1 cellular context compared by ENCODE assay signal in the genomic region with DNA sequence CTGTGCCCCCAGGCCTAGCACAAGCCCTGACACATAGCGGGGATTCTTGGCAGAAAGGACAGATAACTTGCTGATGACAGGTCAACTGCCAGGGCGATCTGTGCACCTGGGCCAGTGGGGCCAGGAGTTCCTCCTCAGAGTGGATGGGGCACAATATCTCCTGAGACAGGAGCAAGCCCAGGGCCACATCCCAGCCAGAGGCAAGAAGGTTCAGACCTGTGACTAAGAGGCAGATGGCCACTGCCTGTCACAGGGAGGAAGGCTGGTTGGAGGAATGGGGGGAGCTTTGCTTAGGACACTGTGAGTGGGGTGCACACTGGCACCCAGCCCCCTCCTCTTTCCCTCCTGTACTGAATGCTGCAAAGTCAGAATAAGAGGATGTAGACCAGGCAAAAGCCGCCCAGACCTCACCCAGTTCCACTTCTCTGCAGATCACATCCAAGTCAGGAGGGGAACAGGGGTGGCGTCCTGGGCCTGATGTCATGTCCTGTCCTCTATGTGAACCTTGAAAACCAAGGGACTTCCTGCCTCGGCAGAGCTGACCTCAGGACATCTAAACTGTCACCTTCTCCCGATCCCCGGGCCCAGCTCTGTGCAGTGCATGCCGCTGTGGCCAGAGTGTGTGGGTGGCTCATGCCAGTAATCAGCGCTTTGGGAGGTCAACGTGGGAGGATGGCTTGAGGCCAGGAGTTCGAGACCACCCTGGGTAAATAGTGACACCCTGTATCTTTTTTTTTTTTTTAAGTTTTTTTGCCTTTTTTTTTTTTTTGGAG.
TF ChIP-seq lines count a peak whose summit lies in the region.

No MANE protein-coding gene starts in this region.

TF ChIP-seq in K562, 482 proteins besides CTCF, POLR2A, EP300 and RAD21 (continued from another document and continues in another):
- TF ChIP-seq, protein P1, sequence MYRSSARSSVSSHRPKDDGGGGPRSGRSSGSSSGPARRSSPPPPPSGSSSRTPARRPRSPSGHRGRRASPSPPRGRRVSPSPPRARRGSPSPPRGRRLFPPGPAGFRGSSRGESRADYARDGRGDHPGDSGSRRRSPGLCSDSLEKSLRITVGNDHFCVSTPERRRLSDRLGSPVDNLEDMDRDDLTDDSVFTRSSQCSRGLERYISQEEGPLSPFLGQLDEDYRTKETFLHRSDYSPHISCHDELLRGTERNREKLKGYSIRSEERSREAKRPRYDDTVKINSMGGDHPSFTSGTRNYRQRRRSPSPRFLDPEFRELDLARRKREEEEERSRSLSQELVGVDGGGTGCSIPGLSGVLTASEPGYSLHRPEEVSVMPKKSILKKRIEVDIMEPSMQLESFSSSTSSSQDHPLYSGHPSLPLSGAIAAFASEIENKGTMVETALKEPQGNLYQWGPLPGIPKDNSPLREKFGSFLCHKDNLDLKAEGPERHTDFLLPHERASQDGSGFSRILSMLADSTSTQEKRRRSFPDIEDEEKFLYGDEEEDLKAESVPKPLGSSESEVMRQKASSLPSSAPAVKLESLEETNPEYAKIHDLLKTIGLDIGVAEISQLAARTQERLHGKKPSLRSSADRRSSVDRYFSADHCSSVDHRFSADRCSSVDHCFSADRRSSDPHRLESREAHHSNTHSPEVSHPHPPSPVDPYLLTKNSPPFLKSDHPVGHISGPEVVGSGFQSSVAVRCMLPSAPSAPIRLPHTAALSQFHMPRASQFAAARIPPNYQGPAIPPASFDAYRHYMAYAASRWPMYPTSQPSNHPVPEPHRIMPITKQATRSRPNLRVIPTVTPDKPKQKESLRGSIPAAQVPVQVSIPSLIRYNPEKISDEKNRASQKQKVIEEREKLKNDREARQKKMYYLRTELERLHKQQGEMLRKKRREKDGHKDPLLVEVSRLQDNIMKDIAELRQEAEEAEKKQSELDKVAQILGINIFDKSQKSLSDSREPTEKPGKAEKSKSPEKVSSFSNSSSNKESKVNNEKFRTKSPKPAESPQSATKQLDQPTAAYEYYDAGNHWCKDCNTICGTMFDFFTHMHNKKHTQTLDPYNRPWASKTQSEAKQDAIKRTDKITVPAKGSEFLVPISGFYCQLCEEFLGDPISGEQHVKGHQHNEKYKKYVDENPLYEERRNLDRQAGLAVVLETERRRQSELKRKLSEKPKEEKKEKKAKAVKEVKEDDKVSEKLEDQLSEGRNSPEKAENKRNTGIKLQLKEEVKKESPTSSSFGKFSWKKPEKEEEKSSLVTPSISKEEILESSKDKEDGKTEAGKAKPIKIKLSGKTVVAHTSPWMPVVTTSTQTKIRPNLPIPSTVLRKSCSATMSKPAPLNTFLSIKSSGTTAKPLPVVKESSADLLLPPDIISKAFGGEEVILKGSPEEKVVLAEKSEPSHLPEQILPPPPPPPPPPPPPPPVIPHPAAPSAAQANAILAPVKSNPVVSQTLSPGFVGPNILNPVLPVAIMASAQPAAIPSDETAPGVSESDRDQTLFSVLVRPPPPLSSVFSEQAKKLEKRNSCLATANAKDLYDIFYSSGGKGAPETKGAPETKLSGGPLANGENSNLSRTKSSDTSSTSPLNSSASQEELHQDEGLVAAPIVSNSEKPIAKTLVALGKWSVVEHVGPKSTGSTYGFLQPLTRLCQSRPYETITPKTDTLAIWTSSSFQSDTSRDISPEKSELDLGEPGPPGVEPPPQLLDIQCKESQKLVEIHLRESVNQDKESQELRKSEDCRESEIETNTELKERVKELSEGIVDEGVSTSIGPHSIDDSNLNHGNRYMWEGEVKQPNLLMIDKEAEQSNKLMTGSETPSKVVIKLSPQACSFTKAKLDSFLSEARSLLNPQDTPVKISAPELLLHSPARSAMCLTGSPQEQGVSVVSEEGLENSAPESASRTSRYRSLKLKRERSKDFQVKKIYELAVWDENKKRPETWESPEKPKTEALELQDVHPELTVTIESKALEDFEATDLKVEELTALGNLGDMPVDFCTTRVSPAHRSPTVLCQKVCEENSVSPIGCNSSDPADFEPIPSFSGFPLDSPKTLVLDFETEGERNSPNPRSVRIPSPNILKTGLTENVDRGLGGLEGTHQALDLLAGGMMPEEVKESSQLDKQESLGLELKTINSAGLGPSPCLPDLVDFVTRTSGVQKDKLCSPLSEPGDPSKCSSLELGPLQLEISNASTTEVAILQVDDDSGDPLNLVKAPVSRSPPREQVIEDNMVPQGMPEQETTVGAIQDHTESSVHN (IDR thresholded peaks at IDR 0.05; ENCODE audit: borderline replicate concordance in 1 of 2, low read depth in 1 of 2), result 0 out of 4 replicates have a peak, but pooled peaks of 1 of the 2 experiments have one; percentile 42
- TF ChIP-seq NCOA4 (IDR thresholded peaks at IDR 0.05; ENCODE audit: partially characterized antibody) (no peak), FOXP1 (CRISPR knock-in tag; IDR thresholded peaks at IDR 0.05) (no peak), MTA3 (IDR thresholded peaks at IDR 0.05; ENCODE audit: borderline replicate concordance) (0 out of 2 replicates have a peak, but pooled peaks have one; percentile 55), ZNF398 (CRISPR knock-in tag; IDR thresholded peaks at IDR 0.05) (no peak), ZNF239 (CRISPR knock-in tag; IDR thresholded peaks at IDR 0.05) (no peak), POLR2AphosphoS5 (IDR thresholded peaks at IDR 0.05; ENCODE audit: control insufficient read depth, insufficient read depth, low read depth, low read length) (peak; percentile 77), RFX7 (CRISPR knock-in tag; IDR thresholded peaks at IDR 0.05) (no peak), GABPA (tag; conservative IDR thresholded peaks at IDR 0.05; ENCODE audit: low read depth) (peak; percentile 82), CBX3 (IDR thresholded peaks at IDR 0.05; ENCODE audit: borderline replicate concordance in 1 of 2, low read length in 2 of 2) (peak in 1 of 2 experiments; percentile 61; a peak in 1 of 3 replicates), ZZZ3 (IDR thresholded peaks at IDR 0.05) (no peak), ZEB2 (IDR thresholded peaks at IDR 0.05) (0 out of 2 replicates have a peak, but pooled peaks have one; percentile 16), ZNF165 (CRISPR knock-in tag; IDR thresholded peaks at IDR 0.05; ENCODE audit: borderline replicate concordance) (no peak), RAD51 (IDR thresholded peaks at IDR 0.05; ENCODE audit: borderline replicate concordance, low read depth) (no peak), GATA2 (CRISPR knock-in tag; IDR thresholded peaks at IDR 0.05) (no peak), GTF2E2 (tag; IDR thresholded peaks at IDR 0.05) (no peak), MTF1 (CRISPR knock-in tag; IDR thresholded peaks at IDR 0.05; ENCODE audit: borderline replicate concordance) (no peak), TBL1XR1 (IDR thresholded peaks at IDR 0.05; ENCODE audit: low read length in 2 of 2) (no peak; a peak in 1 of 4 replicates), CXXC5 (CRISPR knock-in tag; IDR thresholded peaks at IDR 0.05) (0 out of 2 replicates have a peak, but pooled peaks have one; percentile 11), MAFG (tag; conservative IDR thresholded peaks at IDR 0.05) (no peak), ERF (CRISPR knock-in tag; IDR thresholded peaks at IDR 0.05) (no peak), HNRNPK (IDR thresholded peaks at IDR 0.05; ENCODE audit: low read depth, low read length, poor library complexity, severe bottlenecking) (no peak), TAF7 (tag; IDR thresholded peaks at IDR 0.05) (no peak), CC2D1A (IDR thresholded peaks at IDR 0.05) (peak; percentile 39; the same call in 1 of the 2 replicates), KDM1A (IDR thresholded peaks at IDR 0.05) (peak in 1 of 2 experiments; percentile 29; a peak in 1 of 4 replicates), L3MBTL2 (IDR thresholded peaks at IDR 0.05) (0 out of 2 replicates have a peak, but pooled peaks have one; percentile 14), SP1 (CRISPR knock-in tag; IDR thresholded peaks at IDR 0.05) (no peak), ZNF311 (CRISPR knock-in tag; IDR thresholded peaks at IDR 0.05) (no peak), HMG20A (CRISPR knock-in tag; conservative IDR thresholded peaks at IDR 0.05) (no peak), NFE2 (IDR thresholded peaks at IDR 0.05; ENCODE audit: low read depth) (no peak), ZSCAN32 (CRISPR knock-in tag; IDR thresholded peaks at IDR 0.05) (no peak), ZNF263 (CRISPR knock-in tag; IDR thresholded peaks at IDR 0.05; ENCODE audit: borderline replicate concordance) (no peak), PRMT5 (CRISPR knock-in tag; IDR thresholded peaks at IDR 0.05) (no peak), RCOR1 (IDR thresholded peaks at IDR 0.05; ENCODE audit: borderline replicate concordance in 1 of 2, low read depth in 2 of 2, low read length in 2 of 2) (0 out of 4 replicates have a peak, but pooled peaks of 1 of the 2 experiments have one; percentile 21), CUX1 (CRISPR knock-in tag; IDR thresholded peaks at IDR 0.05) (no peak), LEF1 (IDR thresholded peaks at IDR 0.05) (peak; percentile 49; the same call in 1 of the 2 replicates), BCOR (IDR thresholded peaks at IDR 0.05) (peak; percentile 71; the same call in 1 of the 2 replicates), KDM5B (IDR thresholded peaks at IDR 0.05; ENCODE audit: insufficient replicate concordance, low read depth, low read length) (peak; percentile 49), CCNT2 (IDR thresholded peaks at IDR 0.05; ENCODE audit: borderline replicate concordance, extremely low read depth, insufficient read length, low read depth, low read length) (no peak)
- TF ChIP-seq, protein P2, sequence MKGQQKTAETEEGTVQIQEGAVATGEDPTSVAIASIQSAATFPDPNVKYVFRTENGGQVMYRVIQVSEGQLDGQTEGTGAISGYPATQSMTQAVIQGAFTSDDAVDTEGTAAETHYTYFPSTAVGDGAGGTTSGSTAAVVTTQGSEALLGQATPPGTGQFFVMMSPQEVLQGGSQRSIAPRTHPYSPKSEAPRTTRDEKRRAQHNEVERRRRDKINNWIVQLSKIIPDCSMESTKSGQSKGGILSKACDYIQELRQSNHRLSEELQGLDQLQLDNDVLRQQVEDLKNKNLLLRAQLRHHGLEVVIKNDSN (CRISPR knock-in tag; IDR thresholded peaks at IDR 0.05), result no peak
- TF ChIP-seq, protein P3, sequence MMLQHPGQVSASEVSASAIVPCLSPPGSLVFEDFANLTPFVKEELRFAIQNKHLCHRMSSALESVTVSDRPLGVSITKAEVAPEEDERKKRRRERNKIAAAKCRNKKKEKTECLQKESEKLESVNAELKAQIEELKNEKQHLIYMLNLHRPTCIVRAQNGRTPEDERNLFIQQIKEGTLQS (IDR thresholded peaks at IDR 0.05), result peak; percentile 15; the same call in 1 of the 2 replicates
- TF ChIP-seq, protein P3 (CRISPR knock-in tag; conservative IDR thresholded peaks at IDR 0.05), result no peak
- TF ChIP-seq, protein P4, sequence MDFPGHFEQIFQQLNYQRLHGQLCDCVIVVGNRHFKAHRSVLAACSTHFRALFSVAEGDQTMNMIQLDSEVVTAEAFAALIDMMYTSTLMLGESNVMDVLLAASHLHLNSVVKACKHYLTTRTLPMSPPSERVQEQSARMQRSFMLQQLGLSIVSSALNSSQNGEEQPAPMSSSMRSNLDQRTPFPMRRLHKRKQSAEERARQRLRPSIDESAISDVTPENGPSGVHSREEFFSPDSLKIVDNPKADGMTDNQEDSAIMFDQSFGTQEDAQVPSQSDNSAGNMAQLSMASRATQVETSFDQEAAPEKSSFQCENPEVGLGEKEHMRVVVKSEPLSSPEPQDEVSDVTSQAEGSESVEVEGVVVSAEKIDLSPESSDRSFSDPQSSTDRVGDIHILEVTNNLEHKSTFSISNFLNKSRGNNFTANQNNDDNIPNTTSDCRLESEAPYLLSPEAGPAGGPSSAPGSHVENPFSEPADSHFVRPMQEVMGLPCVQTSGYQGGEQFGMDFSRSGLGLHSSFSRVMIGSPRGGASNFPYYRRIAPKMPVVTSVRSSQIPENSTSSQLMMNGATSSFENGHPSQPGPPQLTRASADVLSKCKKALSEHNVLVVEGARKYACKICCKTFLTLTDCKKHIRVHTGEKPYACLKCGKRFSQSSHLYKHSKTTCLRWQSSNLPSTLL (IDR thresholded peaks at IDR 0.05), result no peak
